Comparison of ENCODE assay signal across 22 cellular contexts in genomic region chr4:114811564-114812360, GRCh38.
A peak's percentile ranks its signal among the peaks of the same experiment; 100 is the strongest.
DNase-seq lines count a peak whose midpoint lies in the region; ATAC-seq and TF ChIP-seq lines count a peak whose summit lies in the region.
"Had no signal": no experiment of that assay in that cellular context is flagged by ENCODE, and none has a peak within 500 bp of the region (broad histone marks: within the 10 kb centered on the region; RNA-seq: fewer than 3 reads in every experiment).

No MANE protein-coding gene starts in this region.

- no peak overlapping the region for H3K4me3 ChIP-seq in HEK293 (ENCODE audit: low read depth, low read length)
- no peak overlapping the region for H3K4me3 ChIP-seq in neural progenitor cell
- H3K4me3 ChIP-seq in ovary: no peak overlapping the region
- H3K4me3 ChIP-seq: K562, SJSA1 had no signal

- no peaks in the 10 kb centered on the region for H3F3A ChIP-seq in neural progenitor cell (ENCODE audit: low read depth)

- H3K79me2 ChIP-seq in neural progenitor cell (ENCODE audit: low read depth): no peaks in the 10 kb centered on the region

- H3K9me3 Mint-ChIP-seq in neural progenitor cell: peaks cover 6% of the 10 kb centered on the region

- H3K27me3 ChIP-seq in foreskin keratinocyte (no peaks in the 10 kb centered on the region), neural progenitor cell (no peaks in the 10 kb centered on the region), ovary (no peaks in the 10 kb centered on the region)
- H3K27me3 ChIP-seq: SJSA1 had no signal

- TF ChIP-seq EP300 in ovary (IDR thresholded peaks at IDR 0.05): no peak

- H3K27me3 Mint-ChIP-seq in neural progenitor cell (ENCODE audit: insufficient read depth, low read depth): peaks cover 2% of the 10 kb centered on the region

- H3K36me3 Mint-ChIP-seq in neural progenitor cell: peaks cover 1% of the 10 kb centered on the region
- H3K36me3 Mint-ChIP-seq: CD8-positive, alpha-beta memory T cell had no signal

- H3K9me3 ChIP-seq in HEK293 (ENCODE audit: control insufficient read depth, insufficient read depth, low read depth, low read length) (no peaks in the 10 kb centered on the region), neural progenitor cell (ENCODE audit: low read depth) (no peaks in the 10 kb centered on the region), ovary (no peaks in the 10 kb centered on the region)
- H3K9me3 ChIP-seq: SJSA1 had no signal

- H3K36me3 ChIP-seq in HEK293 (ENCODE audit: control insufficient read depth in 2 of 2, insufficient read depth in 1 of 2, low read length in 2 of 2) (no peaks in the 10 kb centered on the region), neural progenitor cell (no peaks in the 10 kb centered on the region), ovary (no peaks in the 10 kb centered on the region)
- H3K36me3 ChIP-seq: SJSA1 had no signal

- H4K20me1 ChIP-seq in neural progenitor cell (ENCODE audit: low read depth): no peaks in the 10 kb centered on the region

- WGBS in ovary, 3 donors: 45 to 70% (median 68%) methylated on average over 5 of the region's 5 CpGs

- intact Hi-C loops in ovary (cut with DNase I): no loop called here

- ATAC-seq in foreskin keratinocyte (peak; percentile 18), HG03159 (IDR thresholded peaks at IDR 0.05; ENCODE audit: unreplicated experiment) (no peak)
- ATAC-seq: HepG2, K562, Right ventricle myocardium inferior had no signal

- H3K4me1 ChIP-seq in HEK293 (ENCODE audit: control insufficient read depth, insufficient read depth, low read length): peaks cover 2% of the 10 kb centered on the region; the same call in 1 of the 2 replicates
- no peaks in the 10 kb centered on the region for H3K4me1 ChIP-seq in foreskin keratinocyte
- H3K4me1 ChIP-seq in neural progenitor cell: no peaks in the 10 kb centered on the region
- no peaks in the 10 kb centered on the region for H3K4me1 ChIP-seq in ovary (ENCODE audit: insufficient read depth)
- H3K4me1 ChIP-seq: SJSA1 had no signal

- POLR2A ChIA-PET in HEK293 (lab: Yijun Ruan, JAX): no interaction called here

- 0 out of 2 replicates have a peak overlapping the region, but pooled peaks have one; percentile 16 for H3K27ac ChIP-seq in HEK293 (ENCODE audit: extremely low read depth, low read depth, low read length)
- no peak overlapping the region for H3K27ac ChIP-seq in foreskin keratinocyte
- H3K27ac ChIP-seq in neural progenitor cell: no peak overlapping the region
- no peak overlapping the region for H3K27ac ChIP-seq in ovary
- H3K27ac ChIP-seq: C4-2B, HL-60, SJSA1 had no signal

- TF ChIP-seq CTCF in HEK293 (tag by site-specific recombination; IDR thresholded peaks at IDR 0.05): no peak
- TF ChIP-seq CTCF in foreskin keratinocyte (conservative IDR thresholded peaks at IDR 0.05): no peak
- TF ChIP-seq CTCF in neural progenitor cell (IDR thresholded peaks at IDR 0.05): no peak
- TF ChIP-seq CTCF in ovary (IDR thresholded peaks at IDR 0.05): no peak

- H3K4me2 ChIP-seq in neural progenitor cell: no peak overlapping the region

- no peak overlapping the region for H3K4me3 Mint-ChIP-seq in neural progenitor cell
- H3K4me3 Mint-ChIP-seq: CD8-positive, alpha-beta memory T cell; HFFc6 had no signal

- H3K9ac ChIP-seq in neural progenitor cell: no peak overlapping the region

- no peak for TF ChIP-seq POLR2A in ovary (IDR thresholded peaks at IDR 0.05)

- no peaks in the 10 kb centered on the region for H3K4me1 Mint-ChIP-seq in neural progenitor cell
- H3K4me1 Mint-ChIP-seq: CD8-positive, alpha-beta memory T cell had no signal

- in situ Hi-C loops in SK-MEL-5 (cut with HindIII; ENCODE audit: low pct_unique_long_range_greater_than_20kb, low sequenced_read_pairs): no loop called here

- H3K27ac Mint-ChIP-seq in neural progenitor cell: no peak overlapping the region
- H3K27ac Mint-ChIP-seq: CD8-positive, alpha-beta memory T cell; HFFc6 had no signal

- CTCF ChIA-PET in HEK293 (lab: Yijun Ruan, JAX): interaction anchor here (1.5 kb wide), 1 partner anchor 31 kb away, joined by 3 read pairs; no protein-coding TSS in a partner anchor

- DNase-seq in SK-MEL-5 (ENCODE audit: low read depth, low spot score) (peak; percentile 3), foreskin keratinocyte (peak; percentile 8 to 60), neural progenitor cell (ENCODE audit: low spot score) (no peak), NCI-H82 treated with DMSO at 0.1 percent for 48 hours (lab: John Stamatoyannopoulos, UW; ENCODE audit: unreplicated experiment) (no peak), ovary (no peak)
- DNase-seq: CD8-positive, alpha-beta memory T cell; GDM1; HFFc6; NCI-H1105; NCI-H2029 treated with DMSO at 0.1 percent for 48 hours; NCI-H345; NCI-H524; NCI-H774; OCI-M1 had no signal

- peak overlapping the region; percentile 45 for H2AFZ ChIP-seq in neural progenitor cell (replicated peaks)

TF ChIP-seq in HEK293, 187 proteins besides CTCF, POLR2A, EP300 and RAD21 (continues in another document):
- TF ChIP-seq HOXD13 (CRISPR knock-in tag; IDR thresholded peaks at IDR 0.05; ENCODE audit: borderline replicate concordance): no peak
- TF ChIP-seq TRIM28 (IDR thresholded peaks at IDR 0.05; ENCODE audit: borderline replicate concordance, low read length): no peak
- no peak for TF ChIP-seq REST (tag by site-specific recombination; IDR thresholded peaks at IDR 0.05)
- no peak for TF ChIP-seq ZNF302 (tag by site-specific recombination; IDR thresholded peaks at IDR 0.05; ENCODE audit: low read depth)
- TF ChIP-seq ZNF292 (tag by site-specific recombination; IDR thresholded peaks at IDR 0.05; ENCODE audit: borderline replicate concordance, low read depth): no peak
- TF ChIP-seq ZNF596 (tag by site-specific recombination; IDR thresholded peaks at IDR 0.05): no peak
- TF ChIP-seq ZNF121 (tag by site-specific recombination; IDR thresholded peaks at IDR 0.05): no peak
- TF ChIP-seq BCL6B (tag by site-specific recombination; IDR thresholded peaks at IDR 0.05): no peak
- peak; percentile 86 for TF ChIP-seq ZBTB44 (tag by site-specific recombination; IDR thresholded peaks at IDR 0.05)
- no peak for TF ChIP-seq ZNF26 (tag by site-specific recombination; IDR thresholded peaks at IDR 0.05)
- TF ChIP-seq ZSCAN30 (tag by site-specific recombination; IDR thresholded peaks at IDR 0.05): 0 out of 2 replicates have a peak, but pooled peaks have one; percentile 50
- TF ChIP-seq IKZF3 (tag by site-specific recombination; IDR thresholded peaks at IDR 0.05): no peak

Comparison
In these comparisons a context has a peak if more than half of its experiments do, and no peak if none do; other contexts are left out.
1. DNase-seq: peak in SK-MEL-5 (single experiment) and foreskin keratinocyte (2 of 2); none in neural progenitor cell (single experiment), NCI-H82 treated with DMSO at 0.1 percent for 48 hours (single experiment) and ovary (0 of 5).